Comparison of ENCODE assay signal across 17 cellular contexts in the genomic region with DNA sequence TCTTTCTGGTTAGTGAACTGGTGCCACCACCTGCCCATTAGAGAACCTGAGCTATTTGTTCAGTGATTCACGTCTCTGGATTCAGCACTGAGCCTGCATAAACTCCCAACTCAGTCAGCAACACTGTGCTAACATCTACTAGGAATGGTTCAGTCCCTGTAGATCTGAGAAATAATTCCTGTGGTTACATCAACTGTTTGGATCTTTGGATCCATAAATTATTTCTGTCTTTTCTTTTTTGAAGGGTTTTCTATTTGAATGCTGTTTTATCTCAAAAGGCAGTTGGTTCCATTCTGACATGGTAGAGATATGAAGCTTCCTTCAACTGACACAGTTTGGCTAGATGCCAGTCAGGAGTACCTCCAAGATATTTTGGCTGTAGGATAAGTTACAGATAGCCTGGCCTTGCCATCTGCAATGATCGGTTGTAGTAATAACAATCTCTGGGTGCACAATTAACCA.
A peak's percentile ranks its signal among the peaks of the same experiment; 100 is the strongest.
DNase-seq lines count a peak whose midpoint lies in the region; ATAC-seq and TF ChIP-seq lines count a peak whose summit lies in the region.
"Had no signal": no experiment of that assay in that cellular context is flagged by ENCODE, and none has a peak within 500 bp of the region (broad histone marks: within the 10 kb centered on the region; RNA-seq: fewer than 3 reads in every experiment).

No MANE protein-coding gene starts in this region.

- WGBS in esophagus muscularis mucosa, result 45% methylated on average over 2 of the region's 2 CpGs

- H3K4me1 ChIP-seq in esophagus muscularis mucosa, result peaks cover 0 to 15% (median 10%) of the 10 kb centered on the region in 4 donors
- H3K4me1 ChIP-seq: right lobe of liver had no signal

- TF ChIP-seq EP300 in esophagus muscularis mucosa (IDR thresholded peaks at IDR 0.05), result no peak

- H3K27ac ChIP-seq in esophagus muscularis mucosa (replicated peaks in 1 of 4), result no peak overlapping the region
- H3K27ac ChIP-seq: BLaER1, coronary artery, right lobe of liver had no signal

- no peak for TF ChIP-seq CTCF in AG04449 (IDR thresholded peaks at IDR 0.05; ENCODE audit: insufficient read depth, low read length, missing control alignments)
- TF ChIP-seq CTCF in astrocyte of the cerebellum (IDR thresholded peaks at IDR 0.05; ENCODE audit: low read depth, low read length, missing control alignments), result no peak
- no peak for TF ChIP-seq CTCF in esophagus muscularis mucosa (IDR thresholded peaks at IDR 0.05)

- H3K36me3 ChIP-seq in esophagus muscularis mucosa, result peaks cover 0 to 4% (median 0%) of the 10 kb centered on the region in 4 donors
- H3K36me3 ChIP-seq: BLaER1 had no signal

- DNase-seq in AG04449 (ENCODE audit: low read depth, low spot score) (peak; percentile 53), HT-29 (ENCODE audit: low spot score) (peak; percentile 13), astrocyte of the cerebellum (ENCODE audit: low read depth) (peak; percentile 13), iris pigment epithelial cell (ENCODE audit: low read depth) (peak; percentile 36), NCI-H2196 (lab: John Stamatoyannopoulos, UW; ENCODE audit: unreplicated experiment) (no peak), esophagus muscularis mucosa (ENCODE audit: extremely low spot score) (no peak)
- DNase-seq: activated CD4-positive, alpha-beta T cell treated with anti-CD3 and anti-CD28 coated beads for 36 hours; activated naive CD8-positive, alpha-beta T cell treated with anti-CD3 and anti-CD28 coated beads, Interleukin-2, amount 50 U/mL, for 24 hours; activated T-cell treated with anti-CD3 and anti-CD28 coated beads, Interleukin-2, amount 50 U/mL, for 24 hours; Kasumi-1; right lobe of liver; stimulated activated naive CD4-positive, alpha-beta T cell; T-cell had no signal

- no peaks in the 10 kb centered on the region for H3K9me3 ChIP-seq in esophagus muscularis mucosa
- H3K9me3 ChIP-seq: BLaER1, right lobe of liver had no signal

- H3K4me3 ChIP-seq in AG04449 (ENCODE audit: low read depth, low read length), result no peak overlapping the region
- H3K4me3 ChIP-seq in astrocyte of the cerebellum (ENCODE audit: low read depth, low read length), result no peak overlapping the region
- H3K4me3 ChIP-seq in esophagus muscularis mucosa, result no peak overlapping the region
- H3K4me3 ChIP-seq: BLaER1, coronary artery, right lobe of liver had no signal

- CTCF ChIA-PET in AG04449 (lab: Yijun Ruan, JAX), result no interaction called here

- intact Hi-C loops in esophagus muscularis mucosa (cut with DNase I), result no loop called here

- no peak for TF ChIP-seq POLR2A in esophagus muscularis mucosa (IDR thresholded peaks at IDR 0.05; ENCODE audit: low read depth)

- POLR2A ChIA-PET in AG04449 (lab: Yijun Ruan, JAX), result no interaction called here

- no peaks in the 10 kb centered on the region for H3K27me3 ChIP-seq in esophagus muscularis mucosa
- H3K27me3 ChIP-seq: BLaER1, right lobe of liver had no signal

- ATAC-seq in HG02981 (IDR thresholded peaks at IDR 0.05; ENCODE audit: unreplicated experiment), result no peak
- ATAC-seq in GM21526 (IDR thresholded peaks at IDR 0.05; ENCODE audit: low FRiP score, unreplicated experiment), result no peak
- ATAC-seq: activated CD4-positive, alpha-beta T cell treated with anti-CD3 and anti-CD28 coated beads for 36 hours; activated naive CD8-positive, alpha-beta T cell treated with anti-CD3 and anti-CD28 coated beads, Interleukin-2, amount 50 U/mL, for 24 hours; T-cell had no signal

- in situ Hi-C loops in astrocyte of the cerebellum (cut with HindIII; ENCODE audit: low sequenced_read_pairs), result no loop called here

Comparison
In these comparisons a context has a peak if more than half of its experiments do, and no peak if none do; other contexts are left out.
1. DNase-seq: peak in AG04449 (single experiment), HT-29 (single experiment), astrocyte of the cerebellum (single experiment) and iris pigment epithelial cell (single experiment); none in NCI-H2196 (single experiment) and esophagus muscularis mucosa (single experiment).